2 cellular contexts compared by ENCODE assay signal in genomic region chr12:121709064-121709424, GRCh38.
TF ChIP-seq lines count a peak whose summit lies in the region.

No MANE protein-coding gene starts in this region.

TF ChIP-seq in GM12891, 5 proteins besides CTCF, POLR2A, EP300 and RAD21:
- peak; percentile 34; the same call in 1 of the 2 replicates for TF ChIP-seq SPI1 (IDR thresholded peaks at IDR 0.05; ENCODE audit: low read depth, low read length)

TF ChIP-seq in GM12878, 131 proteins besides CTCF, POLR2A, EP300 and RAD21:
- TF ChIP-seq ETV6 (conservative IDR thresholded peaks at IDR 0.05 in 1 of 2, IDR thresholded peaks at IDR 0.05 in 1 of 2; ENCODE audit: borderline replicate concordance in 1 of 2, low read depth in 1 of 2) (peak in 1 of 2 experiments; percentile 69; a peak in 1 of 4 replicates), FOXM1 (IDR thresholded peaks at IDR 0.05; ENCODE audit: low read depth, low read length) (0 out of 2 replicates have a peak, but pooled peaks have one; percentile 1)
